Comparison of ENCODE assay signal across 1 cellular context in the genomic region with DNA sequence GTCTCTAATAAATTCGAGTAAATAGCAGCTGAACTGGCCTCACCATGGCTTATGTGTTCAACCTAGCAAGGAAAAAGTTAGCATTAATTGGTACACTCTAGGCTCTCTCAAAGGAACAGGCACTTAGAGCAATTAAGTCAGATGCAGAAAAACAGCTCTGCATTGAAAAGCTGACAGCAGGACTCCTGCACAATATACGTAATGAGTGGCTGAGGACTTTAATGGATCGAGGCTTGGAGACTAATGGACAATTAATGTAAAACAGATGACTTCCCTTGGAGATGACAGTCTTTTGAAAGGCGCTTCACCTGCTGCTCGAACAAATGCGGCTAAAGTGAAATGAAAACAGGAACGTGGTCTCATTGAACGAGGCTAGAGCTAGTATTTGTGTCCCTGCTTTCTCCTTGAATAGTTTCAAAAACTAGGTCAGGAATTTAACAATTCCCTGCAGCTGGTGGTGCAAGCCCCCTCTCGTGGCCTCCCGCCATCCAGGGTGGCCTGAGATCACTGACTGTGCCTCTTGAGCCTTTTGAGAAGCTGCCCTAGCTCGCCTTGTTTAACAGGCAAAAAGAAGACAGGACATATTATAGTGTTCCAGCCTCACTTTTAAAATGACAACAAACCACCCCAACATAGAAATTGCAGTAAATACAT.
TF ChIP-seq lines count a peak whose summit lies in the region.

No MANE protein-coding gene starts in this region.

TF ChIP-seq in GM23338, 12 proteins besides CTCF, POLR2A, EP300 and RAD21:
- TF ChIP-seq, protein P1, sequence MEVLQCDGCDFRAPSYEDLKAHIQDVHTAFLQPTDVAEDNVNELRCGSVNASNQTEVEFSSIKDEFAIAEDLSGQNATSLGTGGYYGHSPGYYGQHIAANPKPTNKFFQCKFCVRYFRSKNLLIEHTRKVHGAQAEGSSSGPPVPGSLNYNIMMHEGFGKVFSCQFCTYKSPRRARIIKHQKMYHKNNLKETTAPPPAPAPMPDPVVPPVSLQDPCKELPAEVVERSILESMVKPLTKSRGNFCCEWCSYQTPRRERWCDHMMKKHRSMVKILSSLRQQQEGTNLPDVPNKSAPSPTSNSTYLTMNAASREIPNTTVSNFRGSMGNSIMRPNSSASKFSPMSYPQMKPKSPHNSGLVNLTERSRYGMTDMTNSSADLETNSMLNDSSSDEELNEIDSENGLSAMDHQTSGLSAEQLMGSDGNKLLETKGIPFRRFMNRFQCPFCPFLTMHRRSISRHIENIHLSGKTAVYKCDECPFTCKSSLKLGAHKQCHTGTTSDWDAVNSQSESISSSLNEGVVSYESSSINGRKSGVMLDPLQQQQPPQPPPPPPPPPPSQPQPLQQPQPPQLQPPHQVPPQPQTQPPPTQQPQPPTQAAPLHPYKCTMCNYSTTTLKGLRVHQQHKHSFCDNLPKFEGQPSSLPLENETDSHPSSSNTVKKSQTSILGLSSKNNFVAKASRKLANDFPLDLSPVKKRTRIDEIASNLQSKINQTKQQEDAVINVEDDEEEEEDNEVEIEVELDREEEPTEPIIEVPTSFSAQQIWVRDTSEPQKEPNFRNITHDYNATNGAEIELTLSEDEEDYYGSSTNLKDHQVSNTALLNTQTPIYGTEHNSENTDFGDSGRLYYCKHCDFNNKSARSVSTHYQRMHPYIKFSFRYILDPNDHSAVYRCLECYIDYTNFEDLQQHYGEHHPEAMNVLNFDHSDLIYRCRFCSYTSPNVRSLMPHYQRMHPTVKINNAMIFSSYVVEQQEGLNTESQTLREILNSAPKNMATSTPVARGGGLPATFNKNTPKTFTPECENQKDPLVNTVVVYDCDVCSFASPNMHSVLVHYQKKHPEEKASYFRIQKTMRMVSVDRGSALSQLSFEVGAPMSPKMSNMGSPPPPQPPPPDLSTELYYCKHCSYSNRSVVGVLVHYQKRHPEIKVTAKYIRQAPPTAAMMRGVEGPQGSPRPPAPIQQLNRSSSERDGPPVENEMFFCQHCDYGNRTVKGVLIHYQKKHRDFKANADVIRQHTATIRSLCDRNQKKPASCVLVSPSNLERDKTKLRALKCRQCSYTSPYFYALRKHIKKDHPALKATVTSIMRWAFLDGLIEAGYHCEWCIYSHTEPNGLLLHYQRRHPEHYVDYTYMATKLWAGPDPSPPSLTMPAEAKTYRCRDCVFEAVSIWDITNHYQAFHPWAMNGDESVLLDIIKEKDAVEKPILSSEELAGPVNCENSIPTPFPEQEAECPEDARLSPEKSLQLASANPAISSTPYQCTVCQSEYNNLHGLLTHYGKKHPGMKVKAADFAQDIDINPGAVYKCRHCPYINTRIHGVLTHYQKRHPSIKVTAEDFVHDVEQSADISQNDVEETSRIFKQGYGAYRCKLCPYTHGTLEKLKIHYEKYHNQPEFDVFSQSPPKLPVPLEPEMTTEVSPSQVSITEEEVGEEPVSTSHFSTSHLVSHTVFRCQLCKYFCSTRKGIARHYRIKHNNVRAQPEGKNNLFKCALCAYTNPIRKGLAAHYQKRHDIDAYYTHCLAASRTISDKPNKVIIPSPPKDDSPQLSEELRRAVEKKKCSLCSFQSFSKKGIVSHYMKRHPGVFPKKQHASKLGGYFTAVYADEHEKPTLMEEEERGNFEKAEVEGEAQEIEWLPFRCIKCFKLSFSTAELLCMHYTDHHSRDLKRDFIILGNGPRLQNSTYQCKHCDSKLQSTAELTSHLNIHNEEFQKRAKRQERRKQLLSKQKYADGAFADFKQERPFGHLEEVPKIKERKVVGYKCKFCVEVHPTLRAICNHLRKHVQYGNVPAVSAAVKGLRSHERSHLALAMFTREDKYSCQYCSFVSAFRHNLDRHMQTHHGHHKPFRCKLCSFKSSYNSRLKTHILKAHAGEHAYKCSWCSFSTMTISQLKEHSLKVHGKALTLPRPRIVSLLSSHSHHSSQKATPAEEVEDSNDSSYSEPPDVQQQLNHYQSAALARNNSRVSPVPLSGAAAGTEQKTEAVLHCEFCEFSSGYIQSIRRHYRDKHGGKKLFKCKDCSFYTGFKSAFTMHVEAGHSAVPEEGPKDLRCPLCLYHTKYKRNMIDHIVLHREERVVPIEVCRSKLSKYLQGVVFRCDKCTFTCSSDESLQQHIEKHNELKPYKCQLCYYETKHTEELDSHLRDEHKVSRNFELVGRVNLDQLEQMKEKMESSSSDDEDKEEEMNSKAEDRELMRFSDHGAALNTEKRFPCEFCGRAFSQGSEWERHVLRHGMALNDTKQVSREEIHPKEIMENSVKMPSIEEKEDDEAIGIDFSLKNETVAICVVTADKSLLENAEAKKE (CRISPR knock-in tag; IDR thresholded peaks at IDR 0.05) = no peak
